In genomic region chr5:129608350-129608749, GRCh38 we compare ENCODE assay signal across 31 cellular contexts.
"Had no signal": no experiment of that assay in that cellular context is flagged by ENCODE, and none has a peak within 500 bp of the region (broad histone marks: within the 10 kb centered on the region; RNA-seq: fewer than 3 reads in every experiment).

No MANE protein-coding gene starts in this region.

- DNase-seq: activated CD4-positive, alpha-beta memory T cell treated with anti-CD3 and anti-CD28 coated beads, Interleukin-2, amount 10 ng/mL, durations not matched to agents 7 days and 5 days; activated CD4-positive, alpha-beta T cell treated with anti-CD3 and anti-CD28 coated beads for 1 hour; activated CD4-positive, alpha-beta T cell treated with anti-CD3 and anti-CD28 coated beads for 36 hours; activated CD4-positive, alpha-beta T cell treated with anti-CD3 and anti-CD28 coated beads for 48 hours; activated CD4-positive, alpha-beta T cell treated with anti-CD3 and anti-CD28 coated beads, Interleukin-2, amount 10 ng/mL, durations not matched to agents 7 days and 5 days; activated CD4-positive, alpha-beta T cell treated with anti-CD3 and anti-CD28 coated beads, Interleukin-2, amount 50 U/mL, for 48 hours; activated CD4-positive, CD25-positive, alpha-beta regulatory T cell; activated CD8-positive, alpha-beta memory T cell treated with anti-CD3 and anti-CD28 coated beads for 24 hours; activated CD8-positive, alpha-beta memory T cell treated with anti-CD3 and anti-CD28 coated beads, Interleukin-2, amount 10 ng/mL, durations not matched to agents 7 days and 5 days; activated CD8-positive, alpha-beta memory T cell treated with anti-CD3 and anti-CD28 coated beads, Interleukin-2, amount 50 U/mL, for 48 hours; activated CD8-positive, alpha-beta T cell treated with anti-CD3 and anti-CD28 coated beads, Interleukin-2, amount 10 ng/mL, durations not matched to agents 7 days and 5 days; activated effector memory CD4-positive, alpha-beta T cell treated with Interleukin-2 at 50 U/mL for 16 hours; activated gamma-delta T cell; activated naive CD4-positive, alpha-beta T cell treated with anti-CD3 and anti-CD28 coated beads for 36 hours; activated naive CD4-positive, alpha-beta T cell treated with anti-CD3 and anti-CD28 coated beads, Interleukin-2, amount 50 U/mL, for 16 hours; activated naive CD8-positive, alpha-beta T cell treated with anti-CD3 and anti-CD28 coated beads for 36 hours; activated T-cell treated with anti-CD3 and anti-CD28 coated beads, Interleukin-2, amount 50 U/mL, for 24 hours; activated T-cell treated with anti-CD3 and anti-CD28 coated beads, Interleukin-2, amount 50 U/mL, for 48 hours; adrenal gland; amniotic stem cell; aorta; body of pancreas; brain microvascular endothelial cell; central memory CD4-positive, alpha-beta T cell; T-helper 2 cell; T-helper 9 cell; WERI-Rb-1 had no signal

- H3K4me1 ChIP-seq: adrenal gland, body of pancreas, breast epithelium had no signal

- H3K27ac ChIP-seq: adrenal gland, body of pancreas, brain microvascular endothelial cell, breast epithelium, WERI-Rb-1 had no signal

- ATAC-seq: activated CD4-positive, alpha-beta T cell treated with anti-CD3 and anti-CD28 coated beads for 36 hours; activated CD4-positive, CD25-positive, alpha-beta regulatory T cell treated with anti-CD3 and anti-CD28 coated beads, Interleukin-2, amount 50 U/mL, for 24 hours; activated CD8-positive, alpha-beta memory T cell treated with anti-CD3 and anti-CD28 coated beads, Interleukin-2, amount 10 ng/mL, durations not matched to agents 7 days and 5 days; activated CD8-positive, alpha-beta T cell treated with anti-CD3 and anti-CD28 coated beads, Interleukin-2, amount 10 ng/mL, durations not matched to agents 7 days and 5 days; activated naive CD4-positive, alpha-beta T cell treated with anti-CD3 and anti-CD28 coated beads, Interleukin-2, amount 50 U/mL, for 72 hours; body of pancreas; WTC11 had no signal

- H3K9me3 ChIP-seq: adrenal gland, body of pancreas, breast epithelium had no signal

- H3K36me3 ChIP-seq: adrenal gland, brain microvascular endothelial cell, breast epithelium, WERI-Rb-1 had no signal

- H3K27me3 ChIP-seq: adrenal gland, body of pancreas, brain microvascular endothelial cell, breast epithelium had no signal

- H3K4me3 ChIP-seq: adrenal gland, body of pancreas, breast epithelium had no signal
